Comparison of ENCODE assay signal across 13 cellular contexts in genomic region chr9:16458696-16459420, GRCh38.
A peak's percentile ranks its signal among the peaks of the same experiment; 100 is the strongest.
DNase-seq lines count a peak whose midpoint lies in the region; ATAC-seq and TF ChIP-seq lines count a peak whose summit lies in the region.
"Had no signal": no experiment of that assay in that cellular context is flagged by ENCODE, and none has a peak within 500 bp of the region (broad histone marks: within the 10 kb centered on the region; RNA-seq: fewer than 3 reads in every experiment).

No MANE protein-coding gene starts in this region.

- peak overlapping the region; percentile 87 for H4K8ac ChIP-seq in mesenchymal stem cell (ENCODE audit: low read length)

- peaks cover 49% of the 10 kb centered on the region for H3K4me1 Mint-ChIP-seq in WTC11
- H3K4me1 Mint-ChIP-seq: activated CD4-positive, alpha-beta memory T cell treated with anti-CD3 and anti-CD28 coated beads, Interleukin-2, amount 10 ng/mL, durations not matched to agents 7 days and 5 days had no signal

- peak overlapping the region in 1 of 2 experiments; percentile 52 for H2BK12ac ChIP-seq in mesenchymal stem cell (ENCODE audit: low read length in 2 of 2)

- H3K27ac Mint-ChIP-seq in WTC11: peak overlapping the region; percentile 30
- H3K27ac Mint-ChIP-seq: activated CD4-positive, alpha-beta memory T cell treated with anti-CD3 and anti-CD28 coated beads, Interleukin-2, amount 10 ng/mL, durations not matched to agents 7 days and 5 days had no signal

- peaks cover 10% of the 10 kb centered on the region for H3K4me1 ChIP-seq in mesenchymal stem cell (ENCODE audit: control insufficient read depth, insufficient read depth, low read depth, low read length)
- no peaks in the 10 kb centered on the region for H3K4me1 ChIP-seq in heart right ventricle
- H3K4me1 ChIP-seq: right atrium auricular region had no signal

- no peak overlapping the region for H3K23ac ChIP-seq in mesenchymal stem cell (ENCODE audit: low read length in 2 of 2)

- ATAC-seq in GM18498 (IDR thresholded peaks at IDR 0.05; ENCODE audit: unreplicated experiment) (peak; percentile 60), HG02870 (IDR thresholded peaks at IDR 0.05; ENCODE audit: unreplicated experiment) (peak; percentile 77), WTC11 (no peak), HG03196 (IDR thresholded peaks at IDR 0.05; ENCODE audit: unreplicated experiment) (no peak), heart right ventricle (no peak)
- ATAC-seq: Panc1 had no signal

- H3K18ac ChIP-seq in mesenchymal stem cell (ENCODE audit: low read depth in 1 of 2, low read length in 2 of 2): peak overlapping the region in 1 of 2 experiments; percentile 54

- H3K27me3 Mint-ChIP-seq in WTC11 (ENCODE audit: low read depth): no peaks in the 10 kb centered on the region
- H3K27me3 Mint-ChIP-seq: activated CD4-positive, alpha-beta memory T cell treated with anti-CD3 and anti-CD28 coated beads, Interleukin-2, amount 10 ng/mL, durations not matched to agents 7 days and 5 days had no signal

- H3K4me2 ChIP-seq in mesenchymal stem cell (ENCODE audit: low read length, poor library complexity, severe bottlenecking): no peak overlapping the region

- H3K36me3 ChIP-seq in mesenchymal stem cell (ENCODE audit: control insufficient read depth in 1 of 2, insufficient read depth in 2 of 2, low read depth in 1 of 2, low read length in 2 of 2) (no peaks in the 10 kb centered on the region), heart right ventricle (no peaks in the 10 kb centered on the region)
- H3K36me3 ChIP-seq: right atrium auricular region, stomach had no signal

- no peaks in the 10 kb centered on the region for H3K9me3 Mint-ChIP-seq in WTC11

- H3K27me3 ChIP-seq in mesenchymal stem cell (ENCODE audit: control insufficient read depth in 1 of 2, insufficient read depth in 1 of 2, low read length in 2 of 2) (no peaks in the 10 kb centered on the region), heart right ventricle (peaks cover 0 to 7% (median 1%) of the 10 kb centered on the region in 7 donors)
- H3K27me3 ChIP-seq: right atrium auricular region, stomach had no signal

- H2AFZ ChIP-seq in mesenchymal stem cell (ENCODE audit: low read depth, low read length): no peak overlapping the region

- H3K4me3 Mint-ChIP-seq in WTC11: no peak overlapping the region
- H3K4me3 Mint-ChIP-seq: activated CD4-positive, alpha-beta memory T cell treated with anti-CD3 and anti-CD28 coated beads, Interleukin-2, amount 10 ng/mL, durations not matched to agents 7 days and 5 days had no signal

- POLR2A ChIA-PET in WTC11 (lab: Charles Lee): no interaction called here

- CTCF ChIA-PET in WTC11 (lab: Charles Lee): no interaction called here

- H3K9ac ChIP-seq in mesenchymal stem cell (ENCODE audit: low read length): peak overlapping the region; percentile 13

- peak overlapping the region in 1 of 2 experiments; percentile 3 for H3K4ac ChIP-seq in mesenchymal stem cell (ENCODE audit: low read depth in 1 of 2, low read length in 2 of 2)

- H3K4me3 ChIP-seq in mesenchymal stem cell (ENCODE audit: insufficient read depth in 1 of 2, low read depth in 1 of 2, low read length in 2 of 2): no peak overlapping the region
- no peak overlapping the region for H3K4me3 ChIP-seq in heart right ventricle
- H3K4me3 ChIP-seq: right atrium auricular region, stomach had no signal

- H4K91ac ChIP-seq in mesenchymal stem cell (ENCODE audit: low read length): no peak overlapping the region

- no peak overlapping the region for H3K14ac ChIP-seq in mesenchymal stem cell (ENCODE audit: low read length in 2 of 2)

- no peak overlapping the region for H2BK120ac ChIP-seq in mesenchymal stem cell (ENCODE audit: low read depth, low read length)

- H3K36me3 Mint-ChIP-seq in WTC11: no peaks in the 10 kb centered on the region

- no peak overlapping the region for H3K27ac ChIP-seq in mesenchymal stem cell (ENCODE audit: low read length, poor library complexity, severe bottlenecking)
- H3K27ac ChIP-seq in heart right ventricle: no peak overlapping the region
- H3K27ac ChIP-seq: right atrium auricular region had no signal

- H3K79me1 ChIP-seq in mesenchymal stem cell (replicated peaks; ENCODE audit: low read length, poor library complexity, severe bottlenecking): peaks cover 27% of the 10 kb centered on the region

- TF ChIP-seq CTCF in WTC11 (IDR thresholded peaks at IDR 0.05) (no peak), heart right ventricle (IDR thresholded peaks at IDR 0.05) (no peak)

- no peak overlapping the region for H2BK15ac ChIP-seq in mesenchymal stem cell (ENCODE audit: low read depth, poor library complexity, severe bottlenecking)

- DNase-seq in WTC11 (ENCODE audit: low spot score): no peak
- DNase-seq in mesenchymal stem cell: peak; percentile 60
- no peak for DNase-seq in NCI-H510A treated with DMSO at 0.1 percent for 48 hours (lab: John Stamatoyannopoulos, UW)
- no peak for DNase-seq in Kasumi-1 (lab: John Stamatoyannopoulos, UW)
- DNase-seq in heart right ventricle: no peak
- DNase-seq: activated CD4-positive, alpha-beta memory T cell treated with anti-CD3 and anti-CD28 coated beads, Interleukin-2, amount 10 ng/mL, durations not matched to agents 7 days and 5 days; central memory CD4-positive, alpha-beta T cell; stomach had no signal

- no peak overlapping the region for H2AK5ac ChIP-seq in mesenchymal stem cell (ENCODE audit: low read length, severe bottlenecking)

- H3K9me3 ChIP-seq in mesenchymal stem cell (ENCODE audit: control insufficient read depth, low read length) (no peaks in the 10 kb centered on the region), heart right ventricle (no peaks in the 10 kb centered on the region)
- H3K9me3 ChIP-seq: right atrium auricular region, stomach had no signal

- intact Hi-C loops in heart right ventricle (cut with DNase I): no loop called here

- 71% methylated on average over 6 of the region's 6 CpGs for WGBS in mesenchymal stem cell
- 67 to 70% methylated on average over 6 of the region's 6 CpGs for WGBS in heart right ventricle, 2 donors

- no peak overlapping the region for H2BK5ac ChIP-seq in mesenchymal stem cell (ENCODE audit: low read depth, low read length, poor library complexity, severe bottlenecking)

TF ChIP-seq in WTC11, 78 proteins besides CTCF, POLR2A, EP300 and RAD21:
- TF ChIP-seq SMAD3 (CRISPR knock-in tag; IDR thresholded peaks at IDR 0.05; ENCODE audit: borderline replicate concordance): no peak
- TF ChIP-seq EMX1 (CRISPR knock-in tag; IDR thresholded peaks at IDR 0.05): no peak
- no peak for TF ChIP-seq ATF2 (CRISPR knock-in tag; IDR thresholded peaks at IDR 0.05; ENCODE audit: borderline replicate concordance, low read depth)
- no peak for TF ChIP-seq FOXK1 (CRISPR knock-in tag; IDR thresholded peaks at IDR 0.05)
- no peak for TF ChIP-seq ZBTB43 (CRISPR knock-in tag; IDR thresholded peaks at IDR 0.05)

Comparison
In these comparisons a context has a peak if more than half of its experiments do, and no peak if none do; other contexts are left out.
1. ATAC-seq: peak in GM18498 (single experiment) and HG02870 (single experiment); none in WTC11 (single experiment), HG03196 (single experiment) and heart right ventricle (0 of 8).